In the genomic region with DNA sequence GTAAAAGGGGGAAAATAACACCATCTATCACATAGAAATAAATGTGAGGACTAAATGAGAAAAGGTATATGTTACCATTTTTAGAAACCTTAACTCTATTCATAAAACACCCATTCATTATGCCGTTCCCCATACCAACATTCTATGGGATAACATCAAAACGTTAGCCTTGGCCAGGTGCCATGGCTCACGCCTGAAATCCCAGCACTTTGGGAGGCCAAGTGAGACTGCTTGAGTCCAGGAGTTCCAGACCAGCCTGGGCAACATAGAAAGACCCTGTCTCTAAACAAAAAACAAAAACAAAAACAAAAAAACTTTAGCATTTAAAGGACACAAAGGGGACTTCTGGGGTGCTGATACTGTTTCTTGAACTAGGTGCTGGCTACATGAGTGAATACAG, we compare ENCODE assay signal across 11 cellular contexts. TPM values are rescaled to one million over a fixed set of nuclear protein-coding genes. Genes with fewer than 3 reads are reported as not detected.
DNase-seq lines count a peak whose midpoint lies in the region; ATAC-seq and TF ChIP-seq lines count a peak whose summit lies in the region.
"Had no signal": no experiment of that assay in that cellular context is flagged by ENCODE, and none has a peak within 500 bp of the region (broad histone marks: within the 10 kb centered on the region; RNA-seq: fewer than 3 reads in every experiment).

No MANE protein-coding gene starts in this region.

- no peak for TF ChIP-seq POLR2A in spleen (IDR thresholded peaks at IDR 0.05)

- H3K27me3 ChIP-seq in Caco-2 (replicated peaks; ENCODE audit: control insufficient read depth, insufficient read depth, low read length): no peaks in the 10 kb centered on the region
- H3K27me3 ChIP-seq in naive thymus-derived CD4-positive, alpha-beta T cell (ENCODE audit: control insufficient read depth in 2 of 2, insufficient read depth in 2 of 2, low read length in 2 of 2): no peaks in the 10 kb centered on the region
- no peaks in the 10 kb centered on the region for H3K27me3 ChIP-seq in spleen (replicated peaks in 1 of 7)
- H3K27me3 ChIP-seq: dorsolateral prefrontal cortex had no signal

- H3K9me3 ChIP-seq in Caco-2: no peaks in the 10 kb centered on the region
- no peaks in the 10 kb centered on the region for H3K9me3 ChIP-seq in naive thymus-derived CD4-positive, alpha-beta T cell (ENCODE audit: control insufficient read depth in 2 of 3, low read length in 3 of 3)
- no peaks in the 10 kb centered on the region for H3K9me3 ChIP-seq in spleen

- H3K27ac ChIP-seq in naive thymus-derived CD4-positive, alpha-beta T cell (ENCODE audit: low read depth, low read length): peak overlapping the region; percentile 29
- no peak overlapping the region for H3K27ac ChIP-seq in spleen

- H3K4me1 Mint-ChIP-seq in Caco-2 (ENCODE audit: low read depth, unreplicated experiment) (peaks cover 26% of the 10 kb centered on the region), IgD-negative memory B cell (peaks cover 10 to 19% (median 10%) of the 10 kb centered on the region in 3 donors)
- peaks cover 13% of the 10 kb centered on the region for H3K4me1 Mint-ChIP-seq in activated naive CD8-positive, alpha-beta T cell (ENCODE audit: low read depth)
- peaks cover 14 to 37% (median 24%) of the 10 kb centered on the region in 7 donors for H3K4me1 Mint-ChIP-seq in naive thymus-derived CD4-positive, alpha-beta T cell
- H3K4me1 Mint-ChIP-seq in stimulated activated naive B cell treated with anti-CD40 and anti-IgM and Interleukin-4, amounts not matched to agents 10 μg/mL and 1 μg/mL and 100 μg/mL, for 72 hours: peaks cover 11 to 20% of the 10 kb centered on the region in 2 donors

- H3K4me1 ChIP-seq in Caco-2 (peaks cover 11% of the 10 kb centered on the region), spleen (peaks cover 4 to 28% (median 20%) of the 10 kb centered on the region in 6 donors)
- H3K4me1 ChIP-seq in naive thymus-derived CD4-positive, alpha-beta T cell (ENCODE audit: control insufficient read depth in 2 of 2, insufficient read depth in 2 of 2, low read length in 2 of 2): peaks cover 4 to 5% of the 10 kb centered on the region in 2 donors

- BruUV-seq in Caco-2 (replicated peaks; lab: Mats Ljungman, UMichigan): no TSS peak

- CTCF ChIA-PET in Caco-2 (lab: Charles Lee): interaction anchor here (0.7 kb wide), 1 partner anchor 78 kb away, joined by 3 read pairs; no protein-coding TSS in a partner anchor
- CTCF ChIA-PET in naive thymus-derived CD4-positive, alpha-beta T cell (lab: Charles Lee): no interaction called here

- H3K9me3 Mint-ChIP-seq in Caco-2 (ENCODE audit: unreplicated experiment): no peaks in the 10 kb centered on the region
- H3K9me3 Mint-ChIP-seq in IgD-negative memory B cell: no peaks in the 10 kb centered on the region
- no peaks in the 10 kb centered on the region for H3K9me3 Mint-ChIP-seq in activated naive CD8-positive, alpha-beta T cell (ENCODE audit: low read depth)
- H3K9me3 Mint-ChIP-seq in naive thymus-derived CD4-positive, alpha-beta T cell: no peaks in the 10 kb centered on the region
- H3K9me3 Mint-ChIP-seq in stimulated activated naive B cell treated with anti-CD40 and anti-IgM and Interleukin-4, amounts not matched to agents 10 μg/mL and 1 μg/mL and 100 μg/mL, for 72 hours: no peaks in the 10 kb centered on the region

- POLR2A ChIA-PET in Caco-2 (lab: Charles Lee): interaction anchor here (0.6 to 3.0 kb wide), 2 partner anchors 28 to 682 kb away, joined by 6 to 40 read pairs; a partner anchor contains a TSS
- POLR2A ChIA-PET in naive thymus-derived CD4-positive, alpha-beta T cell (lab: Charles Lee): no interaction called here

- intact Hi-C loops in Caco-2 (cut with micrococcal nuclease; ENCODE audit: unreplicated experiment) (no loop called here), spleen (cut with DNase I; ENCODE audit: low total_unique reads) (no loop called here)
- intact Hi-C loops in naive thymus-derived CD4-positive, alpha-beta T cell (cut with micrococcal nuclease): loop anchor here in 1 of 2 donors (10.0 kb wide), 1 partner anchor 149 kb away; a partner anchor contains a TSS

- H3K36me3 ChIP-seq in Caco-2 (ENCODE audit: control insufficient read depth, insufficient read depth, low read length) (no peaks in the 10 kb centered on the region), spleen (no peaks in the 10 kb centered on the region)
- no peaks in the 10 kb centered on the region for H3K36me3 ChIP-seq in naive thymus-derived CD4-positive, alpha-beta T cell (ENCODE audit: control insufficient read depth in 2 of 3, insufficient read depth in 3 of 3, low read length in 3 of 3)

- TF ChIP-seq CTCF in Caco-2 (IDR thresholded peaks at IDR 0.05; ENCODE audit: insufficient read depth in 1 of 2, low read depth in 1 of 2, low read length in 1 of 2, severe bottlenecking in 1 of 2, unreplicated experiment in 1 of 2): no peak
- no peak for TF ChIP-seq CTCF in spleen (IDR thresholded peaks at IDR 0.05 in 8 of 11, conservative IDR thresholded peaks at IDR 0.05 in 3 of 11)

- H3K4me3 ChIP-seq in Caco-2 (ENCODE audit: low read depth, low read length) (peak overlapping the region; percentile 88), spleen (peak overlapping the region in 2 of 8 donors; percentile 86 to 92)
- H3K4me3 ChIP-seq in naive thymus-derived CD4-positive, alpha-beta T cell (ENCODE audit: low read length): no peak overlapping the region

- DNase-seq in Caco-2 (no peak), mesenteric fat pad (ENCODE audit: low spot score) (no peak), spleen (no peak)
- DNase-seq in naive thymus-derived CD4-positive, alpha-beta T cell: no peak
- DNase-seq in stimulated activated naive CD4-positive, alpha-beta T cell (lab: John Stamatoyannopoulos, UW): no peak
- DNase-seq in stimulated activated naive B cell treated with anti-CD40 and anti-IgM and Interleukin-4, amounts not matched to agents 10 μg/mL and 1 μg/mL and 100 μg/mL, for 72 hours: no peak
- DNase-seq: activated effector memory CD4-positive, alpha-beta T cell treated with anti-CD3 and anti-CD28 coated beads, Interleukin-2, amount 50 U/mL, for 16 hours; dorsolateral prefrontal cortex; NCI-H446 had no signal

- WGBS in spleen, 5 donors: 20 to 41% (median 31%) methylated on average over 3 of the region's 3 CpGs

- H3K27ac Mint-ChIP-seq in Caco-2 (ENCODE audit: unreplicated experiment): peak overlapping the region; percentile 92
- H3K27ac Mint-ChIP-seq in IgD-negative memory B cell: peak overlapping the region in 1 of 3 donors; percentile 53
- no peak overlapping the region for H3K27ac Mint-ChIP-seq in activated naive CD8-positive, alpha-beta T cell
- H3K27ac Mint-ChIP-seq in naive thymus-derived CD4-positive, alpha-beta T cell: peak overlapping the region in 2 of 9 donors; percentile 56 to 95
- no peak overlapping the region for H3K27ac Mint-ChIP-seq in stimulated activated naive B cell treated with anti-CD40 and anti-IgM and Interleukin-4, amounts not matched to agents 10 μg/mL and 1 μg/mL and 100 μg/mL, for 72 hours

- H3K4me3 Mint-ChIP-seq in Caco-2 (ENCODE audit: unreplicated experiment): peak overlapping the region; percentile 86
- H3K4me3 Mint-ChIP-seq in IgD-negative memory B cell: peak overlapping the region in 3 of 4 donors; percentile 62 to 94 (median 77)
- peak overlapping the region; percentile 17 for H3K4me3 Mint-ChIP-seq in activated naive CD8-positive, alpha-beta T cell
- peak overlapping the region in 9 of 10 donors; percentile 27 to 99 (median 96) for H3K4me3 Mint-ChIP-seq in naive thymus-derived CD4-positive, alpha-beta T cell
- no peak overlapping the region for H3K4me3 Mint-ChIP-seq in stimulated activated naive B cell treated with anti-CD40 and anti-IgM and Interleukin-4, amounts not matched to agents 10 μg/mL and 1 μg/mL and 100 μg/mL, for 72 hours

- H3K27me3 Mint-ChIP-seq in Caco-2 (ENCODE audit: insufficient read depth, unreplicated experiment): no peaks in the 10 kb centered on the region
- H3K27me3 Mint-ChIP-seq in IgD-negative memory B cell: no peaks in the 10 kb centered on the region
- no peaks in the 10 kb centered on the region for H3K27me3 Mint-ChIP-seq in activated naive CD8-positive, alpha-beta T cell
- H3K27me3 Mint-ChIP-seq in naive thymus-derived CD4-positive, alpha-beta T cell: no peaks in the 10 kb centered on the region
- no peaks in the 10 kb centered on the region for H3K27me3 Mint-ChIP-seq in stimulated activated naive B cell treated with anti-CD40 and anti-IgM and Interleukin-4, amounts not matched to agents 10 μg/mL and 1 μg/mL and 100 μg/mL, for 72 hours

- H3K36me3 Mint-ChIP-seq in Caco-2 (ENCODE audit: insufficient read depth, unreplicated experiment): peaks cover 7% of the 10 kb centered on the region
- H3K36me3 Mint-ChIP-seq in IgD-negative memory B cell: no peaks in the 10 kb centered on the region
- H3K36me3 Mint-ChIP-seq in activated naive CD8-positive, alpha-beta T cell: peaks cover 5% of the 10 kb centered on the region
- peaks cover 0 to 4% (median 0%) of the 10 kb centered on the region in 5 donors for H3K36me3 Mint-ChIP-seq in naive thymus-derived CD4-positive, alpha-beta T cell
- peaks cover 4 to 5% of the 10 kb centered on the region in 2 donors for H3K36me3 Mint-ChIP-seq in stimulated activated naive B cell treated with anti-CD40 and anti-IgM and Interleukin-4, amounts not matched to agents 10 μg/mL and 1 μg/mL and 100 μg/mL, for 72 hours

- no peak for ATAC-seq in naive thymus-derived CD4-positive, alpha-beta T cell
- ATAC-seq in stimulated activated naive B cell treated with anti-CD40 and anti-IgM and Interleukin-4, amounts not matched to agents 10 μg/mL and 1 μg/mL and 100 μg/mL, for 72 hours (replicated peaks): no peak

RNA-seq across cellular contexts. Expression of a gene that starts 1.3 kb away (rescaled TPM):
- total RNA-seq in Caco-2 (2022) (61.7 and 62.9 TPM in 2 replicates), mesenteric fat pad (11.7 TPM), spleen (10 to 100 TPM; 10.0 to 20.4 (median 14.2) TPM)
- polyA plus RNA-seq in IgD-negative memory B cell (19.8 TPM), spleen (10 to 100 TPM; 13.3 to 15.2 (median 15.0) TPM)
- total RNA-seq in naive thymus-derived CD4-positive, alpha-beta T cell: 10 to 100 TPM in 4 of 5 experiments, 1 to 10 TPM in 1; 8.6 to 21.3 (median 16.1) TPM
- polyA plus RNA-seq in naive thymus-derived CD4-positive, alpha-beta T cell: 10 to 100 TPM; 27.9 to 34.5 TPM

RNA-seq across cellular contexts. Expression of a gene that starts 28.6 kb away (rescaled TPM):
- total RNA-seq in Caco-2 (2022): 26.2 and 29.7 TPM in 2 replicates
- 1.3 TPM for polyA plus RNA-seq in IgD-negative memory B cell
- total RNA-seq in naive thymus-derived CD4-positive, alpha-beta T cell: 10 to 100 TPM in 2 of 5 experiments, 1 to 10 TPM in 3; 1.2 to 41.4 (median 1.5) TPM
- under 1 TPM; 0.04 to 0.44 TPM for polyA plus RNA-seq in naive thymus-derived CD4-positive, alpha-beta T cell
- 16.8 TPM for total RNA-seq in mesenteric fat pad
- total RNA-seq in spleen: 10 to 100 TPM in 1 of 7 donors, 1 to 10 TPM in 6; 4.8 to 10.6 (median 7.4) TPM
- polyA plus RNA-seq in spleen: 1 to 10 TPM; 2.0 to 3.0 (median 2.6) TPM

Comparison
In these comparisons a context has a peak if more than half of its experiments do, and no peak if none do; other contexts are left out.
1. H3K4me3 Mint-ChIP-seq: peak in Caco-2 (single experiment), IgD-negative memory B cell (3 of 4), activated naive CD8-positive, alpha-beta T cell (single experiment) and naive thymus-derived CD4-positive, alpha-beta T cell (9 of 10); none in stimulated activated naive B cell treated with anti-CD40 and anti-IgM and Interleukin-4, amounts not matched to agents 10 μg/mL and 1 μg/mL and 100 μg/mL, for 72 hours (0 of 2).